In genomic region chr13:24348385-24348784, GRCh38 we compare ENCODE assay signal across 1 cellular context.
TF ChIP-seq lines count a peak whose summit lies in the region.

No MANE protein-coding gene starts in this region.

TF ChIP-seq in IMR-90, 13 proteins besides CTCF, POLR2A, EP300 and RAD21:
- no peak for TF ChIP-seq BHLHE40 (IDR thresholded peaks at IDR 0.05; ENCODE audit: low read depth, low read length)
- no peak for TF ChIP-seq RCOR1 (IDR thresholded peaks at IDR 0.05; ENCODE audit: insufficient replicate concordance, low read length)
- no peak for TF ChIP-seq ELK1 (IDR thresholded peaks at IDR 0.05; ENCODE audit: borderline replicate concordance, low read depth, low read length)
- no peak for TF ChIP-seq USF2 (IDR thresholded peaks at IDR 0.05; ENCODE audit: low read depth, low read length)
- no peak for TF ChIP-seq MAZ (IDR thresholded peaks at IDR 0.05; ENCODE audit: borderline replicate concordance, low read depth, low read length)
- TF ChIP-seq FOS (IDR thresholded peaks at IDR 0.05; ENCODE audit: low read depth, low read length), result no peak
- no peak for TF ChIP-seq CEBPB (IDR thresholded peaks at IDR 0.05; ENCODE audit: low read depth, low read length)
- no peak for TF ChIP-seq RFX5 (IDR thresholded peaks at IDR 0.05; ENCODE audit: low read depth, low read length)
- TF ChIP-seq CHD1 (IDR thresholded peaks at IDR 0.05; ENCODE audit: low read depth, low read length), result no peak
- TF ChIP-seq SMC3 (IDR thresholded peaks at IDR 0.05; ENCODE audit: low read depth, low read length), result no peak
- no peak for TF ChIP-seq NFE2L2 (IDR thresholded peaks at IDR 0.05; ENCODE audit: low read depth, low read length)
- TF ChIP-seq MXI1 (IDR thresholded peaks at IDR 0.05; ENCODE audit: borderline replicate concordance, low read depth, low read length), result no peak
- TF ChIP-seq MAFK (IDR thresholded peaks at IDR 0.05; ENCODE audit: low read depth, low read length), result no peak
